In the genomic region with DNA sequence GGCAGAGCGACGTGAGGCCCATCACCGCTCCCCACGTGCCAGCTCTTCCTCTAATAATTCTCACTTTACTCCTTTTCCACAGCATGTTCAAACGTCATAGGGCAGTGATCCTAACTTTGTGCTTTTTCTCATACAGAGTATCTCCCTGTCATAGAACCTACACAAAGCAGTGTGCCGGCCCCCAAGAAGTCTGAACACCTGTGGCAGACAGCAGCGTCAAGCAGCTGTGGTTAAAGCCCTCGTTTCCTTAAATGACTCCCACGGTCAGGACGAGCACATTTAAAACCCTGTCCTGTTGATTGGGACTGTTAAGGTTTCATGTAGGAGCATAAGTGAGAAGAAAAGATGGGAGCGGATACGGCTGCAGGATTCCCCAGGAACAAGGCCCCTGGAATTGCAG, we compare ENCODE assay signal across 30 cellular contexts.
"Had no signal": no experiment of that assay in that cellular context is flagged by ENCODE, and none has a peak within 500 bp of the region (broad histone marks: within the 10 kb centered on the region; RNA-seq: fewer than 3 reads in every experiment).

No MANE protein-coding gene starts in this region.

- H3K4me1 Mint-ChIP-seq: activated CD4-positive, alpha-beta T cell treated with anti-CD3 and anti-CD28 coated beads, Interleukin-2, amount 10 ng/mL, durations not matched to agents 24 days and 14 days; activated naive CD8-positive, alpha-beta T cell treated with anti-CD3 and anti-CD28 coated beads, Interleukin-2, amount 50 U/mL, for 24 hours had no signal

- H3K27me3 ChIP-seq: cardiac muscle cell had no signal

- H3K27ac ChIP-seq: cardiac muscle cell, KMS-11, PC-9, RWPE1, WERI-Rb-1 had no signal

- H3K4me2 ChIP-seq: KMS-11, PC-9 had no signal

- DNase-seq: activated CD4-positive, alpha-beta T cell treated with anti-CD3 and anti-CD28 coated beads, Interleukin-2, amount 10 ng/mL, durations not matched to agents 24 days and 14 days; activated CD4-positive, alpha-beta T cell treated with anti-CD3 and anti-CD28 coated beads, Interleukin-2, amount 50 U/mL, for 4 hours; activated CD8-positive, alpha-beta T cell treated with anti-CD3 and anti-CD28 coated beads for 36 hours; activated gamma-delta T cell; activated naive CD4-positive, alpha-beta T cell treated with anti-CD3 and anti-CD28 coated beads for 36 hours; activated naive CD8-positive, alpha-beta T cell treated with anti-CD3 and anti-CD28 coated beads, Interleukin-2, amount 50 U/mL, for 24 hours; activated T-cell treated with anti-CD3 and anti-CD28 coated beads, Interleukin-2, amount 50 U/mL, for 1 hour; activated T-cell treated with anti-CD3 and anti-CD28 coated beads, Interleukin-2, amount 50 U/mL, for 72 hours; anterior cingulate cortex; MM.1S; MV-4-11; NCI-H1092 treated with DMSO at 0.1 percent for 48 hours; NCI-H1417; NCI-H146; NCI-H187; NCI-H2029 treated with DMSO at 0.1 percent for 48 hours; NCI-H345; NCI-H524 treated with DMSO at 0.1 percent for 48 hours; PC-9; SW 1271; T1000; WERI-Rb-1 had no signal

- ATAC-seq: activated CD8-positive, alpha-beta T cell treated with anti-CD3 and anti-CD28 coated beads for 36 hours; activated naive CD8-positive, alpha-beta T cell treated with anti-CD3 and anti-CD28 coated beads, Interleukin-2, amount 50 U/mL, for 24 hours; activated T-cell treated with anti-CD3 and anti-CD28 coated beads, Interleukin-2, amount 50 U/mL, for 72 hours; activated T-helper 17 cell treated with anti-CD3 and anti-CD28 coated beads, Interleukin-2, amount 50 U/mL, for 72 hours; Right ventricle myocardium inferior had no signal

- FAIRE-seq: RCC 7860 had no signal

- H2AFZ ChIP-seq: PC-9 had no signal

- H3K9ac ChIP-seq: KMS-11 had no signal

- H3K27me3 Mint-ChIP-seq: activated CD8-positive, alpha-beta T cell treated with anti-CD3 and anti-CD28 coated beads for 36 hours; activated naive CD8-positive, alpha-beta T cell treated with anti-CD3 and anti-CD28 coated beads, Interleukin-2, amount 50 U/mL, for 24 hours; activated T-helper 17 cell treated with anti-CD3 and anti-CD28 coated beads, Interleukin-2, amount 50 U/mL, for 72 hours; central memory CD8-positive, alpha-beta T cell had no signal

- H3K27ac Mint-ChIP-seq: activated CD4-positive, alpha-beta T cell treated with anti-CD3 and anti-CD28 coated beads, Interleukin-2, amount 10 ng/mL, durations not matched to agents 24 days and 14 days; activated CD8-positive, alpha-beta T cell treated with anti-CD3 and anti-CD28 coated beads for 36 hours; activated naive CD4-positive, alpha-beta T cell treated with anti-CD3 and anti-CD28 coated beads for 36 hours; activated naive CD8-positive, alpha-beta T cell; activated naive CD8-positive, alpha-beta T cell treated with anti-CD3 and anti-CD28 coated beads, Interleukin-2, amount 50 U/mL, for 24 hours; activated T-cell treated with anti-CD3 and anti-CD28 coated beads, Interleukin-2, amount 50 U/mL, for 72 hours; activated T-helper 17 cell treated with anti-CD3 and anti-CD28 coated beads, Interleukin-2, amount 50 U/mL, for 72 hours had no signal

- H3K9me3 Mint-ChIP-seq: activated CD4-positive, alpha-beta T cell treated with anti-CD3 and anti-CD28 coated beads, Interleukin-2, amount 10 ng/mL, durations not matched to agents 24 days and 14 days; activated CD8-positive, alpha-beta T cell treated with anti-CD3 and anti-CD28 coated beads for 36 hours; activated naive CD4-positive, alpha-beta T cell treated with anti-CD3 and anti-CD28 coated beads for 36 hours; activated T-helper 17 cell treated with anti-CD3 and anti-CD28 coated beads, Interleukin-2, amount 50 U/mL, for 72 hours; central memory CD8-positive, alpha-beta T cell had no signal

- H3K36me3 ChIP-seq: WERI-Rb-1 had no signal

- H3K4me3 ChIP-seq: cardiac muscle cell, PC-9 had no signal

- H3K36me3 Mint-ChIP-seq: activated naive CD8-positive, alpha-beta T cell had no signal

- H3K4me3 Mint-ChIP-seq: activated CD4-positive, alpha-beta T cell treated with anti-CD3 and anti-CD28 coated beads, Interleukin-2, amount 10 ng/mL, durations not matched to agents 24 days and 14 days; activated CD8-positive, alpha-beta T cell treated with anti-CD3 and anti-CD28 coated beads for 36 hours; activated naive CD4-positive, alpha-beta T cell treated with anti-CD3 and anti-CD28 coated beads for 36 hours; activated naive CD8-positive, alpha-beta T cell; activated naive CD8-positive, alpha-beta T cell treated with anti-CD3 and anti-CD28 coated beads, Interleukin-2, amount 50 U/mL, for 24 hours; activated T-cell treated with anti-CD3 and anti-CD28 coated beads, Interleukin-2, amount 50 U/mL, for 72 hours; activated T-helper 17 cell treated with anti-CD3 and anti-CD28 coated beads, Interleukin-2, amount 50 U/mL, for 72 hours; central memory CD8-positive, alpha-beta T cell had no signal
